In the genomic region with DNA sequence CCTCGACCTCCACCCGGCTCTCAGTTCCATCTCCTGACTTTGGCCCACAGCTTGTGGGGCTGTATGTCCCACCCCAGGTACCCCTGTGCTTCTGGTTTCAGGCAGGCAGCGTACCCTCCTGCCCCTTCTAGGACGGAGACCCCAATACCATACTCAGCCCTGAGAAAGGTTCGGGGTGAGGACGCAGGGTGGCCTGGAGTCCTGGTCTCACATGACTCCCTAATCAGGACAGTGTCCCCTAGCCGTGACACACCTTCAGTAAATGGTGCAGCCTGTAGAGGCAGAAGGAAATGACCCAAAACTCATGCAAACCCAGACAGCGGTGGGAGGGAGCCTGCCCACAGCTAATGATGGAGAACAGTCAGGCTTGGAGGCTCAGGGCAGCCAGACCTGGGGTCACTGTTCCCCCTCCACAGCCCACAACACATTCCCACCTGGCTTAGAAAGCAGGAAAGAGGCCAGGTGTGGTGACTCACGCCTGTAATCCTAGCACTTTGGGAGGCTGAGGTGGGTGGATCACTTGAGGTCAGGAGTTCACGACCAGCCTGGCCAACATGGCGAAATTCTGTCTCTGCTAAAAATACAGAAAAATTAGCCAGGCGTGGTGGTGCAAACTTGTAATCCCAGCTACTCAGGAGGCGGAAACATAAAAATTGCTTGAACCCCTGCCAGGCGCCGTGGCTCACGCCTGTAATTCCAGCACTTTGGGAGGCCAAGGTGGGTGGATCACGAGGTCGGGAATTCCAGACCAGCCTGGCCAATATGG, we compare ENCODE assay signal across 15 cellular contexts. TPM values are rescaled to one million over a fixed set of nuclear protein-coding genes. Genes with fewer than 3 reads are reported as not detected.
DNase-seq lines count a peak whose midpoint lies in the region; ATAC-seq, FAIRE-seq and TF ChIP-seq lines count a peak whose summit lies in the region.
"Had no signal": no experiment of that assay in that cellular context is flagged by ENCODE, and none has a peak within 500 bp of the region (broad histone marks: within the 10 kb centered on the region; RNA-seq: fewer than 3 reads in every experiment).

No MANE protein-coding gene starts in this region.

- CTCF ChIA-PET in MCF 10A (lab: Yijun Ruan, JAX): interaction anchor here (0.6 to 1.4 kb wide), 5 partner anchors 9 to 507 kb away, joined by 3 to 7 read pairs (median 3); no protein-coding TSS in a partner anchor

- no peak overlapping the region for H3K27ac ChIP-seq in breast epithelium
- H3K27ac ChIP-seq in RWPE2 (ENCODE audit: poor library complexity, severe bottlenecking): peak overlapping the region; percentile 28
- peak overlapping the region; percentile 80 for H3K27ac ChIP-seq in iPS-20b (ENCODE audit: low read length)
- H3K27ac ChIP-seq in suprapubic skin: peak overlapping the region; percentile 60
- no peak overlapping the region for H3K27ac ChIP-seq in WERI-Rb-1
- H3K27ac ChIP-seq: transverse colon had no signal

- TF ChIP-seq EP300 in suprapubic skin (IDR thresholded peaks at IDR 0.05): no peak

- no peaks in the 10 kb centered on the region for H3K36me3 Mint-ChIP-seq in MCF 10A (ENCODE audit: insufficient read depth, unreplicated experiment)
- H3K36me3 Mint-ChIP-seq in T-helper 2 cell treated with Interferon-gamma antibody and Interleukin-4, amounts not matched to agents 5 μg/mL and 100 μg/mL, for 36 hours (ENCODE audit: low read depth): no peaks in the 10 kb centered on the region

- H3K9me3 ChIP-seq in breast epithelium (no peaks in the 10 kb centered on the region), RWPE2 (ENCODE audit: severe bottlenecking) (no peaks in the 10 kb centered on the region), iPS-20b (ENCODE audit: insufficient read depth, low read depth, low read length) (no peaks in the 10 kb centered on the region), suprapubic skin (no peaks in the 10 kb centered on the region), WERI-Rb-1 (ENCODE audit: severe bottlenecking) (no peaks in the 10 kb centered on the region)
- H3K9me3 ChIP-seq: transverse colon had no signal

- no TSS peak for BruUV-seq in MCF 10A (replicated peaks; lab: Mats Ljungman, UMichigan)

- POLR2A ChIA-PET in MCF 10A (lab: Yijun Ruan, JAX): interaction anchor here (0.7 kb wide), 1 partner anchor 188 kb away, joined by 3 read pairs; no protein-coding TSS in a partner anchor

- ATAC-seq in RWPE2 (ENCODE audit: low read depth): peak; percentile 28; the same call in 2 of the 3 replicates
- ATAC-seq: activated CD4-positive, CD25-positive, alpha-beta regulatory T cell treated with anti-CD3 and anti-CD28 coated beads, Interleukin-2, amount 50 U/mL, for 24 hours; activated T-helper 17 cell treated with anti-CD3 and anti-CD28 coated beads, Interleukin-2, amount 50 U/mL, for 72 hours had no signal

- peak overlapping the region; percentile 63; the same call in 1 of the 2 replicates for H3K9ac ChIP-seq in iPS-20b (ENCODE audit: low read depth, low read length)

- TF ChIP-seq POLR2A in breast epithelium (IDR thresholded peaks at IDR 0.05): no peak
- no peak for TF ChIP-seq POLR2A in suprapubic skin (IDR thresholded peaks at IDR 0.05)
- TF ChIP-seq POLR2A in GM12892 (IDR thresholded peaks at IDR 0.05; ENCODE audit: low read depth, low read length): no peak

- H3K27me3 Mint-ChIP-seq in MCF 10A (ENCODE audit: insufficient read depth, unreplicated experiment): no peaks in the 10 kb centered on the region
- H3K27me3 Mint-ChIP-seq in T-helper 2 cell treated with Interferon-gamma antibody and Interleukin-4, amounts not matched to agents 5 μg/mL and 100 μg/mL, for 36 hours (ENCODE audit: low read depth): no peaks in the 10 kb centered on the region
- H3K27me3 Mint-ChIP-seq: activated T-helper 17 cell treated with anti-CD3 and anti-CD28 coated beads, Interleukin-2, amount 50 U/mL, for 72 hours had no signal

- no peak for FAIRE-seq in GM12892 (lab: Jason Lieb, UNC)
- FAIRE-seq: A204.1 had no signal

- peaks cover 11% of the 10 kb centered on the region for H3K4me1 Mint-ChIP-seq in MCF 10A (ENCODE audit: insufficient read depth, unreplicated experiment)
- H3K4me1 Mint-ChIP-seq in T-helper 2 cell treated with Interferon-gamma antibody and Interleukin-4, amounts not matched to agents 5 μg/mL and 100 μg/mL, for 36 hours (ENCODE audit: low read depth): peaks cover 30% of the 10 kb centered on the region

- intact Hi-C loops in MCF 10A (cut with micrococcal nuclease): no loop called here
- intact Hi-C loops in breast epithelium (cut with DNase I; ENCODE audit: low total_unique reads): no loop called here

- no peaks in the 10 kb centered on the region for H3K36me3 ChIP-seq in breast epithelium
- H3K36me3 ChIP-seq in RWPE2 (ENCODE audit: low read depth): no peaks in the 10 kb centered on the region
- no peaks in the 10 kb centered on the region for H3K36me3 ChIP-seq in iPS-20b (ENCODE audit: insufficient read depth, low read depth, low read length)
- no peaks in the 10 kb centered on the region for H3K36me3 ChIP-seq in suprapubic skin
- no peaks in the 10 kb centered on the region for H3K36me3 ChIP-seq in WERI-Rb-1
- H3K36me3 ChIP-seq: transverse colon had no signal

- no peak overlapping the region for H3K4me3 Mint-ChIP-seq in MCF 10A (ENCODE audit: unreplicated experiment)
- H3K4me3 Mint-ChIP-seq in T-helper 2 cell treated with Interferon-gamma antibody and Interleukin-4, amounts not matched to agents 5 μg/mL and 100 μg/mL, for 36 hours: no peak overlapping the region
- H3K4me3 Mint-ChIP-seq: activated T-helper 17 cell treated with anti-CD3 and anti-CD28 coated beads, Interleukin-2, amount 50 U/mL, for 72 hours had no signal

- no peak overlapping the region for H3K27ac Mint-ChIP-seq in MCF 10A (ENCODE audit: low read depth, unreplicated experiment)
- H3K27ac Mint-ChIP-seq in T-helper 2 cell treated with Interferon-gamma antibody and Interleukin-4, amounts not matched to agents 5 μg/mL and 100 μg/mL, for 36 hours: no peak overlapping the region
- H3K27ac Mint-ChIP-seq: activated T-helper 17 cell treated with anti-CD3 and anti-CD28 coated beads, Interleukin-2, amount 50 U/mL, for 72 hours had no signal

- TF ChIP-seq CTCF in MCF 10A (IDR thresholded peaks at IDR 0.05; ENCODE audit: unreplicated experiment) (no peak), breast epithelium (IDR thresholded peaks at IDR 0.05) (no peak), RWPE2 (IDR thresholded peaks at IDR 0.05; ENCODE audit: poor library complexity, severe bottlenecking) (no peak), suprapubic skin (IDR thresholded peaks at IDR 0.05) (no peak), WERI-Rb-1 (IDR thresholded peaks at IDR 0.05; ENCODE audit: low read depth, low read length) (no peak)

- 85% methylated on average over 18 of the region's 18 CpGs for WGBS in suprapubic skin

- peak; percentile 81 for DNase-seq in MCF 10A (ENCODE audit: unreplicated experiment)
- no peak for DNase-seq in breast epithelium (ENCODE audit: low spot score in 2 of 2)
- no peak for DNase-seq in RWPE2 (ENCODE audit: low spot score)
- DNase-seq in suprapubic skin (ENCODE audit: low spot score in 2 of 2): peak in 1 of 2 donors; percentile 57
- DNase-seq in T-helper 2 cell treated with Interferon-gamma antibody and Interleukin-4, amounts not matched to agents 5 μg/mL and 100 μg/mL, for 36 hours (ENCODE audit: low spot score): no peak
- no peak for DNase-seq in WERI-Rb-1
- no peak for DNase-seq in GM12892 (ENCODE audit: insufficient read length)
- DNase-seq: NCI-H1105, NCI-H524 treated with DMSO at 0.1 percent for 48 hours, SIG-M5, transverse colon had no signal

- H3K4me1 ChIP-seq in breast epithelium: no peaks in the 10 kb centered on the region
- peaks cover 16% of the 10 kb centered on the region for H3K4me1 ChIP-seq in RWPE2 (ENCODE audit: insufficient read depth, poor library complexity, severe bottlenecking)
- peaks cover 21% of the 10 kb centered on the region; the same call in 1 of the 2 replicates for H3K4me1 ChIP-seq in iPS-20b (ENCODE audit: insufficient read depth, low read length)
- peaks cover 52% of the 10 kb centered on the region for H3K4me1 ChIP-seq in suprapubic skin

- H3K4me3 ChIP-seq in breast epithelium (no peak overlapping the region), RWPE2 (ENCODE audit: severe bottlenecking) (no peak overlapping the region), iPS-20b (ENCODE audit: low read length) (no peak overlapping the region), suprapubic skin (no peak overlapping the region), WERI-Rb-1 (ENCODE audit: low read depth, low read length) (no peak overlapping the region)
- H3K4me3 ChIP-seq: transverse colon had no signal

- H3K27me3 ChIP-seq in breast epithelium: no peaks in the 10 kb centered on the region
- no peaks in the 10 kb centered on the region for H3K27me3 ChIP-seq in RWPE2 (ENCODE audit: insufficient read depth, poor library complexity, severe bottlenecking)
- H3K27me3 ChIP-seq in iPS-20b (ENCODE audit: insufficient read depth, low read length): no peaks in the 10 kb centered on the region
- H3K27me3 ChIP-seq in suprapubic skin: no peaks in the 10 kb centered on the region
- no peaks in the 10 kb centered on the region for H3K27me3 ChIP-seq in WERI-Rb-1 (ENCODE audit: insufficient read depth, low read depth, severe bottlenecking)
- H3K27me3 ChIP-seq: transverse colon had no signal

- no peaks in the 10 kb centered on the region for H3K9me3 Mint-ChIP-seq in MCF 10A (ENCODE audit: unreplicated experiment)
- H3K9me3 Mint-ChIP-seq in T-helper 2 cell treated with Interferon-gamma antibody and Interleukin-4, amounts not matched to agents 5 μg/mL and 100 μg/mL, for 36 hours: no peaks in the 10 kb centered on the region
- H3K9me3 Mint-ChIP-seq: activated T-helper 17 cell treated with anti-CD3 and anti-CD28 coated beads, Interleukin-2, amount 50 U/mL, for 72 hours had no signal

RNA-seq across cellular contexts. Expression of a gene that starts 8.8 kb away (rescaled TPM):
- total RNA-seq in MCF 10A (2022) (154 and 202 TPM in 2 replicates), breast epithelium (10 to 100 TPM; 10.9 to 20.9 (median 12.8) TPM), suprapubic skin (100 to 1,000 TPM in 3 of 4 donors, 10 to 100 TPM in 1; 93.3 to 127 (median 111) TPM)
- 159 TPM for polyA plus RNA-seq in GM12892 (2012; ENCODE audit: missing spikeins)

RNA-seq across cellular contexts. Expression of a gene that starts 21.0 kb away (rescaled TPM):
- 12.0 and 25.7 TPM in 2 replicates for total RNA-seq in MCF 10A (2022)
- total RNA-seq in breast epithelium: 10 to 100 TPM; 22.0 to 25.3 (median 22.8) TPM
- total RNA-seq in suprapubic skin: 10 to 100 TPM; 45.2 to 58.8 (median 51.2) TPM
- polyA plus RNA-seq in GM12892 (2012; ENCODE audit: missing spikeins): 12.5 TPM

Comparison
In these comparisons a context has a peak if more than half of its experiments do, and no peak if none do; other contexts are left out.
1. H3K27ac ChIP-seq: peak in RWPE2 (single experiment), iPS-20b (single experiment) and suprapubic skin (single experiment); none in breast epithelium (0 of 2) and WERI-Rb-1 (single experiment).